ENCODE assay signal across 22 cellular contexts in the genomic region with DNA sequence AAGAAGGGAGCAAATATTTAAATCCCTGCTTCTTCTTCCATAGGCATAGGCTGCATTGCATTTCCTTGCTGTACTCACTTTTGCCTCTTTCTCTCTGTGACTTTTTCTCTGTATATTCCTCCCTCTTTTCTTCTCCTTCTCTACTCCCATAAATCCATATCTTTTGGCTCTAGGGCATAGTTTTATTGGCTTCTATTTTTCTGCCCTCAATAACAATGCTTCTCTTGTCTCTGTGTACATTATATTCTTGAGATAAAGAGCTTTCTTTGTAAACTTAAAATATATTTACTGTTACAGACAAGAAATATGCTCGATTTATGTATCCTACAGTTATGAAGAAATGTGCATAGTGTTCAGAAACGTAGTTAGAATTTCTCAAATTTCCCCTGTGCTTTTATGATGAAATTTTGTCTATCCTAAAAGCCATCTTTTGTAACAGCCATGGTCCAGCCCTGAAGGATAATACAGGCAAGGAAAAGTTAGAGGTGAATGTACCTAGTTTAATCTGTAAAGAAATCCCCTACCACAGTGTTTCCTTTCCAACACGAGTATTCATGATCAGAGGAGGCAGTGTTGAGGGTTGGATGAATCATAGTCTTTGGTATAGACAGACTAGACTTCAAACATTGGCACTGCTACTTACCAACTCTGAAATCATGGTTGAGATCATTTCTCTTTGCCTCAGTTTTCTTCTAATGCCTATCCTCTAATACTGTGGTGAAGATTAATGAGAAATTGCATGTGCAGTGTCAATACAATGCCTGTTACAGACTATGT.
DNase-seq lines count a peak whose midpoint lies in the region; ATAC-seq, FAIRE-seq and TF ChIP-seq lines count a peak whose summit lies in the region.
"Had no signal": no experiment of that assay in that cellular context is flagged by ENCODE, and none has a peak within 500 bp of the region (broad histone marks: within the 10 kb centered on the region; RNA-seq: fewer than 3 reads in every experiment).

No MANE protein-coding gene starts in this region.

- H3K9me2 ChIP-seq in GM23248 (ENCODE audit: insufficient read depth), result no peaks in the 10 kb centered on the region

- H3K36me3 ChIP-seq in GM23248 (ENCODE audit: low read depth) (no peaks in the 10 kb centered on the region), astrocyte (ENCODE audit: insufficient read depth, low read length) (no peaks in the 10 kb centered on the region)
- H3K36me3 ChIP-seq: BLaER1 had no signal

- H3K4me1 ChIP-seq in GM23248 (ENCODE audit: insufficient read depth) (no peaks in the 10 kb centered on the region), astrocyte (ENCODE audit: insufficient read depth, low read length) (no peaks in the 10 kb centered on the region)
- H3K4me1 ChIP-seq: BLaER1 had no signal

- no peak overlapping the region for H3K27ac Mint-ChIP-seq in astrocyte (ENCODE audit: unreplicated experiment)
- no peak overlapping the region for H3K27ac Mint-ChIP-seq in activated CD8-positive, alpha-beta memory T cell treated with anti-CD3 and anti-CD28 coated beads, Interleukin-2, amount 10 ng/mL, durations not matched to agents 7 days and 5 days
- H3K27ac Mint-ChIP-seq: CD4-positive, alpha-beta memory T cell had no signal

- H3K27me3 ChIP-seq in GM23248 (replicated peaks; ENCODE audit: insufficient read depth) (no peaks in the 10 kb centered on the region), astrocyte (ENCODE audit: insufficient read depth, low read length) (no peaks in the 10 kb centered on the region)
- H3K27me3 ChIP-seq: BLaER1 had no signal

- WGBS in GM23248 (ENCODE audit: low coverage in 1 of 2, low lambda C conversion rate in 2 of 2, missing lambda C conversion rate in 2 of 2), 2 experiments, result 64 to 70% methylated on average over 3 of the region's 3 CpGs

- no peaks in the 10 kb centered on the region for H3K9me3 ChIP-seq in GM23248 (ENCODE audit: low read depth)
- H3K9me3 ChIP-seq in astrocyte (ENCODE audit: insufficient read depth, low read depth, low read length), result no peaks in the 10 kb centered on the region
- H3K9me3 ChIP-seq: BLaER1 had no signal

- no peaks in the 10 kb centered on the region for H3F3A ChIP-seq in GM23248 (ENCODE audit: insufficient read depth)

- peaks cover 2% of the 10 kb centered on the region for H3K9me3 Mint-ChIP-seq in astrocyte (ENCODE audit: unreplicated experiment)
- no peaks in the 10 kb centered on the region for H3K9me3 Mint-ChIP-seq in activated CD8-positive, alpha-beta memory T cell treated with anti-CD3 and anti-CD28 coated beads, Interleukin-2, amount 10 ng/mL, durations not matched to agents 7 days and 5 days (ENCODE audit: low read depth)

- H3K27ac ChIP-seq in GM23248, result no peak overlapping the region
- no peak overlapping the region for H3K27ac ChIP-seq in astrocyte (ENCODE audit: low read depth, low read length)
- H3K27ac ChIP-seq: BLaER1, KMS-11 had no signal

- DNase-seq in GM23248, result peak; percentile 21
- peak; percentile 39 for DNase-seq in astrocyte (ENCODE audit: low read depth)
- peak; percentile 89 for DNase-seq in foreskin melanocyte
- DNase-seq in renal cortical epithelial cell (ENCODE audit: low read depth), result peak; percentile 4
- no peak for DNase-seq in stimulated activated CD4-positive, alpha-beta T cell treated with anti-CD3 and anti-CD28 coated beads, Interleukin-4, amount 100 ng/mL, for 4 hours
- DNase-seq in activated CD8-positive, alpha-beta memory T cell treated with anti-CD3 and anti-CD28 coated beads, Interleukin-2, amount 10 ng/mL, durations not matched to agents 7 days and 5 days, result no peak
- DNase-seq: ACHN; CD4-positive, alpha-beta memory T cell; DND-41; GOT3; NCI-H1694; NCI-H2081; NCI-H2171; NCI-H345; NCI-H526; Right ventricle myocardium superior had no signal

- no peaks in the 10 kb centered on the region for H3K36me3 Mint-ChIP-seq in astrocyte (ENCODE audit: low read depth, unreplicated experiment)
- no peaks in the 10 kb centered on the region for H3K36me3 Mint-ChIP-seq in activated CD8-positive, alpha-beta memory T cell treated with anti-CD3 and anti-CD28 coated beads, Interleukin-2, amount 10 ng/mL, durations not matched to agents 7 days and 5 days
- H3K36me3 Mint-ChIP-seq: CD4-positive, alpha-beta memory T cell had no signal

- no peak overlapping the region for H2AFZ ChIP-seq in GM23248
- no peak overlapping the region for H2AFZ ChIP-seq in astrocyte (ENCODE audit: low read depth, low read length)

- in situ Hi-C loops in GM23248 (cut with MboI), result loop anchor here (25.0 kb wide), 1 partner anchor 988 kb away; no protein-coding TSS in a partner anchor

- no peak for FAIRE-seq in astrocyte (lab: Jason Lieb, UNC)
- FAIRE-seq: GM12878, HTR-8/SVneo had no signal

- H4K20me1 ChIP-seq in GM23248 (ENCODE audit: insufficient read depth) (no peaks in the 10 kb centered on the region), astrocyte (ENCODE audit: insufficient read depth, low read length) (no peaks in the 10 kb centered on the region)
- H4K20me1 ChIP-seq: BLaER1 had no signal

- peaks cover 26% of the 10 kb centered on the region for H3K4me1 Mint-ChIP-seq in astrocyte (ENCODE audit: low read depth, unreplicated experiment)
- no peaks in the 10 kb centered on the region for H3K4me1 Mint-ChIP-seq in activated CD8-positive, alpha-beta memory T cell treated with anti-CD3 and anti-CD28 coated beads, Interleukin-2, amount 10 ng/mL, durations not matched to agents 7 days and 5 days
- H3K4me1 Mint-ChIP-seq: CD4-positive, alpha-beta memory T cell had no signal

- ATAC-seq in activated CD8-positive, alpha-beta memory T cell treated with anti-CD3 and anti-CD28 coated beads, Interleukin-2, amount 10 ng/mL, durations not matched to agents 7 days and 5 days, result no peak
- ATAC-seq in GM19328 (IDR thresholded peaks at IDR 0.05; ENCODE audit: unreplicated experiment), result no peak
- ATAC-seq: GM12878, HCT116 had no signal

- no peaks in the 10 kb centered on the region for H3K27me3 Mint-ChIP-seq in astrocyte (ENCODE audit: low read depth, unreplicated experiment)
- peaks cover 5% of the 10 kb centered on the region for H3K27me3 Mint-ChIP-seq in activated CD8-positive, alpha-beta memory T cell treated with anti-CD3 and anti-CD28 coated beads, Interleukin-2, amount 10 ng/mL, durations not matched to agents 7 days and 5 days

- no peak overlapping the region for H3K9ac ChIP-seq in GM23248
- no peak overlapping the region for H3K9ac ChIP-seq in astrocyte (ENCODE audit: low read length)
- H3K9ac ChIP-seq: BLaER1, KMS-11 had no signal

- CTCF ChIA-PET in activated CD8-positive, alpha-beta memory T cell treated with anti-CD3 and anti-CD28 coated beads, Interleukin-2, amount 10 ng/mL, durations not matched to agents 7 days and 5 days (lab: Charles Lee), result no interaction called here

- no peak overlapping the region for H3K4me3 Mint-ChIP-seq in astrocyte (ENCODE audit: unreplicated experiment)
- H3K4me3 Mint-ChIP-seq in activated CD8-positive, alpha-beta memory T cell treated with anti-CD3 and anti-CD28 coated beads, Interleukin-2, amount 10 ng/mL, durations not matched to agents 7 days and 5 days, result no peak overlapping the region
- H3K4me3 Mint-ChIP-seq: CD4-positive, alpha-beta memory T cell had no signal

- H3K4me2 ChIP-seq in GM23248 (ENCODE audit: unreplicated experiment), result no peak overlapping the region
- no peak overlapping the region for H3K4me2 ChIP-seq in astrocyte (ENCODE audit: low read length)
- H3K4me2 ChIP-seq: BLaER1, KMS-11 had no signal

- no peak overlapping the region for H3K4me3 ChIP-seq in GM23248
- H3K4me3 ChIP-seq in astrocyte (ENCODE audit: insufficient read depth, low read depth, low read length), result no peak overlapping the region
- H3K4me3 ChIP-seq: BLaER1, GM12878 had no signal

- no peak for TF ChIP-seq CTCF in astrocyte (IDR thresholded peaks at IDR 0.05; ENCODE audit: insufficient read depth, low read depth, low read length)

- H3K79me2 ChIP-seq in GM23248 (ENCODE audit: insufficient read depth), result no peaks in the 10 kb centered on the region
- no peaks in the 10 kb centered on the region for H3K79me2 ChIP-seq in astrocyte (ENCODE audit: insufficient read depth, low read length)

Comparison
In these comparisons a context has a peak if more than half of its experiments do, and no peak if none do; other contexts are left out.
1. DNase-seq: peak in GM23248 (single experiment), astrocyte (single experiment), foreskin melanocyte (single experiment) and renal cortical epithelial cell (single experiment); none in stimulated activated CD4-positive, alpha-beta T cell treated with anti-CD3 and anti-CD28 coated beads, Interleukin-4, amount 100 ng/mL, for 4 hours (0 of 2) and activated CD8-positive, alpha-beta memory T cell treated with anti-CD3 and anti-CD28 coated beads, Interleukin-2, amount 10 ng/mL, durations not matched to agents 7 days and 5 days (single experiment).